ENCODE assay signal across 8 cellular contexts in the genomic region with DNA sequence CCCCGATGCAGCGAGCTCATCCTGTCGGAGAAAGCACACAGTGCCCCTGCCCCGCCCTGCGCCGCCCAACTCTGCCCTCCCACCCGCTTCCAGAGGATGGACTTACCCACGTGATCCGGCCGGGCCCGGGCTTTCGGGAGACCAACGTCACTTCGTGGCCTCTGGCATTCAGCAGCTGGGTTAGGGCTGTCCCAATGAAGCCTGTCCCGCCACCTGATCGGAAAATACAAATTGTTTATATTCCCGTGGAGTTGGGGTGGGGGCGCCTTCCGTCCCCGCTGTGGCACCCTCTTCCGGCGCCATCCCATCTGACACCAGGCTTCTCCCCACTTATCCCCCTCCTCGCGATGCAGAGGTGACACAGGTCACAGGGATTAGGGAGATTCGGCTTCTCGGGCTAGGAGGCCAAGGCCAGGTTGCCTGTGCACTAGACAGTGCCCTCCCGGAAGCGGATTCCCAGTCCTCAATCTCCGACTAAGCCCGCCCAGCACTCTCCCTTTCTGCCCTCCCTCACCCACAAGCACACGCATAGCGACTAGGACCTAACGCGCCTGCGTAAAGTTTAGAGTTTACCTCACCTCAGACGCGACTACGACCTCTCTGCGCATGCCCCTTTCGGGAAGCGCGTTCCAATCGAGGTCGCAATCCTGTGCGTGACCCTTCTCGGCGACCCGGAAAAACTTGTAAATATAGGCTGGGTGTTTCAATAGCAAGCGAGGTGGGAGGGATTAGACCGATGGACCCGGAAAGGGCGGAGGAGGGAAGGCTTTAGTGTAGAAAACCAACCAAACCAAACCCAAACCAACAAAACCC. TPM values are rescaled to one million over a fixed set of nuclear protein-coding genes. Genes with fewer than 3 reads are reported as not detected.
DNase-seq lines count a peak whose midpoint lies in the region; ATAC-seq and TF ChIP-seq lines count a peak whose summit lies in the region.

A gene with protein sequence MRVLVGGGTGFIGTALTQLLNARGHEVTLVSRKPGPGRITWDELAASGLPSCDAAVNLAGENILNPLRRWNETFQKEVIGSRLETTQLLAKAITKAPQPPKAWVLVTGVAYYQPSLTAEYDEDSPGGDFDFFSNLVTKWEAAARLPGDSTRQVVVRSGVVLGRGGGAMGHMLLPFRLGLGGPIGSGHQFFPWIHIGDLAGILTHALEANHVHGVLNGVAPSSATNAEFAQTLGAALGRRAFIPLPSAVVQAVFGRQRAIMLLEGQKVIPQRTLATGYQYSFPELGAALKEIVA (minus strand): TSS at position 537 of the 813 bp plus-strand sequence. CDS start 7 bp downstream, at position 530.

- H4K20me1 ChIP-seq in GM23338 (replicated peaks; ENCODE audit: insufficient read depth) (no peaks in the 10 kb centered on the region; the same call in 1 of the 2 replicates), fibroblast of lung (ENCODE audit: control insufficient read depth, extremely low read depth, insufficient read depth, low read length) (no peaks in the 10 kb centered on the region)

- H3K79me2 ChIP-seq in GM23338 (replicated peaks; ENCODE audit: insufficient read depth) (peaks cover 13% of the 10 kb centered on the region), fibroblast of lung (ENCODE audit: control insufficient read depth, insufficient read depth, low read length) (peaks cover 9% of the 10 kb centered on the region)

- peak within 1 kb of the TSS; percentile 97 for H3K27ac ChIP-seq in GM23338 (ENCODE audit: low read depth)
- H3K27ac ChIP-seq in fibroblast of lung (ENCODE audit: insufficient read depth, low read length) = peak within 1 kb of the TSS; percentile 100
- peak within 1 kb of the TSS; percentile 98 for H3K27ac ChIP-seq in naive thymus-derived CD4-positive, alpha-beta T cell (ENCODE audit: low read depth, low read length)

- peaks cover 5% of the 10 kb centered on the region; the same call in 1 of the 3 replicates for H3K4me1 Mint-ChIP-seq in GM23338
- H3K4me1 Mint-ChIP-seq in naive thymus-derived CD4-positive, alpha-beta T cell = peaks cover 27 to 57% (median 50%) of the 10 kb centered on the region in 7 donors
- H3K4me1 Mint-ChIP-seq in stimulated activated naive B cell treated with anti-CD40 and anti-IgM and Interleukin-4, amounts not matched to agents 10 μg/mL and 1 μg/mL and 100 μg/mL, for 72 hours = peaks cover 27 to 44% of the 10 kb centered on the region in 2 donors

- peaks cover 36% of the 10 kb centered on the region for H3K36me3 Mint-ChIP-seq in GM23338 (ENCODE audit: low read depth)
- peaks cover 0 to 36% (median 16%) of the 10 kb centered on the region in 5 donors for H3K36me3 Mint-ChIP-seq in naive thymus-derived CD4-positive, alpha-beta T cell
- peaks cover 27 to 65% of the 10 kb centered on the region in 2 donors for H3K36me3 Mint-ChIP-seq in stimulated activated naive B cell treated with anti-CD40 and anti-IgM and Interleukin-4, amounts not matched to agents 10 μg/mL and 1 μg/mL and 100 μg/mL, for 72 hours

- DNase-seq in Daoy (ENCODE audit: low read depth) (peak; percentile 99), GM23338 (ENCODE audit: low spot score) (peak; percentile 99), LHCN-M2 (ENCODE audit: low read depth) (peak; percentile 99), RPMI8226 (peak; percentile 97), fibroblast of lung (ENCODE audit: low read depth in 2 of 2) (peak; percentile 97 to 99)
- DNase-seq in activated T-helper 1 cell treated with anti-CD3 and anti-CD28 coated beads, Interleukin-2, amount 50 U/mL, for 16 hours (ENCODE audit: low read depth in 1 of 2, low spot score in 1 of 2) = peak; percentile 88 to 93
- peak; percentile 81 to 99 (median 98) for DNase-seq in naive thymus-derived CD4-positive, alpha-beta T cell
- peak; percentile 98 for DNase-seq in stimulated activated naive B cell treated with anti-CD40 and anti-IgM and Interleukin-4, amounts not matched to agents 10 μg/mL and 1 μg/mL and 100 μg/mL, for 72 hours

- TF ChIP-seq CTCF in GM23338 (conservative IDR thresholded peaks at IDR 0.05; ENCODE audit: low read depth in 2 of 2) (no peak), fibroblast of lung (conservative IDR thresholded peaks at IDR 0.05 in 1 of 2, IDR thresholded peaks at IDR 0.05 in 1 of 2; ENCODE audit: low read depth in 1 of 2, low read length in 2 of 2) (no peak)

- H3F3A ChIP-seq in GM23338 (replicated peaks; ENCODE audit: low read depth) = peaks cover 7% of the 10 kb centered on the region; the same call in 1 of the 2 replicates

- peak within 1 kb of the TSS; percentile 88 for H3K4me3 Mint-ChIP-seq in GM23338
- H3K4me3 Mint-ChIP-seq in naive thymus-derived CD4-positive, alpha-beta T cell = peak within 1 kb of the TSS; percentile 91 to 98 (median 95)
- H3K4me3 Mint-ChIP-seq in stimulated activated naive B cell treated with anti-CD40 and anti-IgM and Interleukin-4, amounts not matched to agents 10 μg/mL and 1 μg/mL and 100 μg/mL, for 72 hours = peak within 1 kb of the TSS; percentile 91 to 95

- H3K4me3 ChIP-seq in GM23338 = peak within 1 kb of the TSS; percentile 70
- H3K4me3 ChIP-seq in fibroblast of lung (replicated peaks in 1 of 4; ENCODE audit: control extremely low read depth in 1 of 4, insufficient read depth in 1 of 4, low read depth in 3 of 4, low read length in 4 of 4) = peak within 1 kb of the TSS; percentile 72 to 99 (median 74)
- peak within 1 kb of the TSS; percentile 85 for H3K4me3 ChIP-seq in naive thymus-derived CD4-positive, alpha-beta T cell (ENCODE audit: low read length)

- peak; percentile 90 for ATAC-seq in GM23338
- ATAC-seq in naive thymus-derived CD4-positive, alpha-beta T cell = peak; percentile 93
- peak; percentile 89 to 91 for ATAC-seq in stimulated activated naive B cell treated with anti-CD40 and anti-IgM and Interleukin-4, amounts not matched to agents 10 μg/mL and 1 μg/mL and 100 μg/mL, for 72 hours (replicated peaks)

- peaks cover 2% of the 10 kb centered on the region for H3K27me3 Mint-ChIP-seq in GM23338 (ENCODE audit: insufficient read depth, low read depth, poor library complexity)
- peaks cover 0 to 3% (median 0%) of the 10 kb centered on the region in 5 donors for H3K27me3 Mint-ChIP-seq in naive thymus-derived CD4-positive, alpha-beta T cell
- no peaks in the 10 kb centered on the region for H3K27me3 Mint-ChIP-seq in stimulated activated naive B cell treated with anti-CD40 and anti-IgM and Interleukin-4, amounts not matched to agents 10 μg/mL and 1 μg/mL and 100 μg/mL, for 72 hours

- peak within 1 kb of the TSS; percentile 43 for H2AFZ ChIP-seq in GM23338
- H2AFZ ChIP-seq in fibroblast of lung (ENCODE audit: low read length) = peak within 1 kb of the TSS; percentile 74

- H3K9me3 ChIP-seq in fibroblast of lung (ENCODE audit: control insufficient read depth, insufficient read depth, low read depth, low read length) = no peaks in the 10 kb centered on the region
- no peaks in the 10 kb centered on the region for H3K9me3 ChIP-seq in naive thymus-derived CD4-positive, alpha-beta T cell (ENCODE audit: control insufficient read depth in 2 of 3, low read length in 3 of 3)

- H3K27me3 ChIP-seq in GM23338 (ENCODE audit: insufficient read depth) = no peaks in the 10 kb centered on the region
- H3K27me3 ChIP-seq in fibroblast of lung (ENCODE audit: control insufficient read depth, insufficient read depth, low read length) = no peaks in the 10 kb centered on the region
- no peaks in the 10 kb centered on the region for H3K27me3 ChIP-seq in naive thymus-derived CD4-positive, alpha-beta T cell (ENCODE audit: control insufficient read depth in 2 of 2, insufficient read depth in 2 of 2, low read length in 2 of 2)

- H3K9me2 ChIP-seq in GM23338 (ENCODE audit: insufficient read depth) = no peaks in the 10 kb centered on the region

- no peaks in the 10 kb centered on the region for H3K9me3 Mint-ChIP-seq in GM23338
- peaks cover 0 to 6% (median 0%) of the 10 kb centered on the region in 11 donors for H3K9me3 Mint-ChIP-seq in naive thymus-derived CD4-positive, alpha-beta T cell
- peaks cover 0 to 4% of the 10 kb centered on the region in 2 donors for H3K9me3 Mint-ChIP-seq in stimulated activated naive B cell treated with anti-CD40 and anti-IgM and Interleukin-4, amounts not matched to agents 10 μg/mL and 1 μg/mL and 100 μg/mL, for 72 hours

- POLR2A ChIA-PET in naive thymus-derived CD4-positive, alpha-beta T cell (lab: Charles Lee) = interaction anchor here (0.6 to 5.3 kb wide), 23 partner anchors 9 to 1153 kb away, joined by 3 to 105 read pairs (median 3); a partner anchor contains a TSS

- H3K9ac ChIP-seq in fibroblast of lung (ENCODE audit: insufficient read depth, low read length) = peak within 1 kb of the TSS; percentile 99

- H3K27ac Mint-ChIP-seq in GM23338 = peak within 1 kb of the TSS; percentile 99
- peak within 1 kb of the TSS; percentile 92 to 99 (median 98) for H3K27ac Mint-ChIP-seq in naive thymus-derived CD4-positive, alpha-beta T cell
- peak within 1 kb of the TSS; percentile 99 for H3K27ac Mint-ChIP-seq in stimulated activated naive B cell treated with anti-CD40 and anti-IgM and Interleukin-4, amounts not matched to agents 10 μg/mL and 1 μg/mL and 100 μg/mL, for 72 hours

- intact Hi-C loops in naive thymus-derived CD4-positive, alpha-beta T cell (cut with micrococcal nuclease) = loop anchor here (1.0 to 5.0 kb wide), 20 partner anchors 11 to 1405 kb away; a partner anchor contains a TSS

- H3K4me2 ChIP-seq in GM23338 = peak within 1 kb of the TSS; percentile 84
- peak within 1 kb of the TSS; percentile 97 for H3K4me2 ChIP-seq in fibroblast of lung (ENCODE audit: extremely low read depth, insufficient read depth, low read length)

- CTCF ChIA-PET in naive thymus-derived CD4-positive, alpha-beta T cell (lab: Charles Lee) = interaction anchor here (0.7 to 3.1 kb wide), 6 partner anchors 11 to 134 kb away, joined by 3 to 13 read pairs (median 5); a partner anchor contains a TSS

- H3K36me3 ChIP-seq in GM23338 (ENCODE audit: insufficient read depth) = peaks cover 7% of the 10 kb centered on the region; the same call in 1 of the 2 replicates
- peaks cover 20% of the 10 kb centered on the region for H3K36me3 ChIP-seq in fibroblast of lung (ENCODE audit: control insufficient read depth, insufficient read depth, low read length)
- peaks cover 9 to 44% (median 12%) of the 10 kb centered on the region in 3 experiments for H3K36me3 ChIP-seq in naive thymus-derived CD4-positive, alpha-beta T cell (ENCODE audit: control insufficient read depth in 2 of 3, insufficient read depth in 3 of 3, low read length in 3 of 3)

- H3K4me1 ChIP-seq in GM23338 (ENCODE audit: insufficient read depth) (peaks cover 13% of the 10 kb centered on the region), fibroblast of lung (ENCODE audit: control insufficient read depth, extremely low read depth, insufficient read depth, low read length) (no peaks in the 10 kb centered on the region)
- H3K4me1 ChIP-seq in naive thymus-derived CD4-positive, alpha-beta T cell (ENCODE audit: control insufficient read depth in 2 of 2, insufficient read depth in 2 of 2, low read length in 2 of 2) = peaks cover 20 to 32% of the 10 kb centered on the region in 2 donors

RNA-seq across cellular contexts. Expression of the gene that starts here (rescaled TPM):
- total RNA-seq in Daoy (2014; rRNA removed; shearing (Covaris generic)) = 9.3 and 10.0 TPM in 2 replicates
- total RNA-seq in GM23338 (2014; rRNA removed; shearing (Covaris generic)) = 9.0 and 22.9 TPM in 2 replicates
- polyA plus RNA-seq in GM23338 (2016; fragmentation: Nextera tagmentation; extraction: Ambion mirVana) (60.6 and 66.5 TPM in 2 replicates), fibroblast of lung (24.7 and 31.9 TPM in 2 replicates)
- total RNA-seq in LHCN-M2 (2014; rRNA removed) (22.3 and 26.6 TPM in 2 replicates), fibroblast of lung (8.7 and 9.9 TPM in 2 replicates)
- 42.8 TPM for polyA plus RNA-seq in LHCN-M2 (2012)
- 25.2 and 37.5 TPM in 2 replicates for polyA plus RNA-seq in fibroblast of lung (2012)
- polyA minus RNA-seq in fibroblast of lung (ENCODE audit: low replicate concordance) = 7.0 and 17.0 TPM in 2 replicates
- total RNA-seq in naive thymus-derived CD4-positive, alpha-beta T cell = 100 to 1,000 TPM in 2 of 5 experiments, 10 to 100 TPM in 3; 64.7 to 137 (median 96.2) TPM
- 100 to 1,000 TPM in 1 of 2 donors, 10 to 100 TPM in 1; 91.8 to 104 TPM for polyA plus RNA-seq in naive thymus-derived CD4-positive, alpha-beta T cell

Comparison
In these comparisons a context has a peak if more than half of its experiments do, and no peak if none do; other contexts are left out.
1. Peak in every context shown above with its lines: DNase-seq, ATAC-seq, H3K4me3 ChIP-seq and H3K27ac ChIP-seq.